ENCODE assay signal across 25 cellular contexts in genomic region chr2:172219201-172219600, GRCh38.
"Had no signal": no experiment of that assay in that cellular context is flagged by ENCODE, and none has a peak within 500 bp of the region (broad histone marks: within the 10 kb centered on the region; RNA-seq: fewer than 3 reads in every experiment).

No MANE protein-coding gene starts in this region.

- DNase-seq: effector memory CD4-positive, alpha-beta T cell; gastrocnemius medialis; heart right ventricle; hypothalamus; kidney glomerular epithelial cell; mammary epithelial cell; naive thymus-derived CD4-positive, alpha-beta T cell; nephron progenitor cell; psoas muscle; retina; spleen; stimulated activated CD4-positive, alpha-beta T cell treated with anti-CD3 and anti-CD28 coated beads, Interleukin-15, amount 100 ng/mL, for 24 hours; stimulated activated CD4-positive, alpha-beta T cell treated with anti-CD3 and anti-CD28 coated beads, Interleukin-1b, Interleukin-23, amount 100 ng/mL, for 48 hours; stimulated activated CD4-positive, alpha-beta T cell treated with anti-CD3 and anti-CD28 coated beads, Interleukin-4, amount 100 ng/mL, for 24 hours; stimulated activated naive B cell treated with anti-CD40 and anti-IgM and Interleukin-4, amounts not matched to agents 10 μg/mL and 1 μg/mL and 100 μg/mL, for 72 hours; stimulated activated naive CD8-positive, alpha-beta T cell treated with anti-CD3 and anti-CD28 coated beads, Interleukin-15, amount 100 ng/mL, for 72 hours; testis; upper lobe of right lung had no signal

- H3K27me3 ChIP-seq: esophagus muscularis mucosa, gastrocnemius medialis, heart right ventricle, testis, tibial nerve, upper lobe of right lung, vagina had no signal

- H3K4me1 ChIP-seq: esophagus muscularis mucosa, gastrocnemius medialis, psoas muscle, testis, tibial nerve, upper lobe of right lung had no signal

- H3K36me3 ChIP-seq: esophagus muscularis mucosa, gastrocnemius medialis, heart right ventricle, spleen, tibial nerve, upper lobe of right lung, vagina had no signal

- ATAC-seq: gastrocnemius medialis; heart right ventricle; naive thymus-derived CD4-positive, alpha-beta T cell; psoas muscle; sciatic nerve; stimulated activated naive B cell treated with anti-CD40 and anti-IgM and Interleukin-4, amounts not matched to agents 10 μg/mL and 1 μg/mL and 100 μg/mL, for 72 hours; stimulated activated naive CD8-positive, alpha-beta T cell treated with anti-CD3 and anti-CD28 coated beads, Interleukin-15, amount 100 ng/mL, for 72 hours; upper lobe of right lung had no signal

- FAIRE-seq: endometrium, islet of Langerhans had no signal

- H3K9me3 ChIP-seq: esophagus muscularis mucosa, gastrocnemius medialis, heart right ventricle, psoas muscle, spleen, testis, tibial nerve, upper lobe of right lung, vagina had no signal

- H3K27ac ChIP-seq: epithelial cell of prostate, esophagus muscularis mucosa, gastrocnemius medialis, heart right ventricle, psoas muscle, spleen, testis, tibial nerve, upper lobe of right lung, vagina had no signal

- H3K4me3 ChIP-seq: esophagus muscularis mucosa, gastrocnemius medialis, heart right ventricle, psoas muscle, spleen, testis, tibial nerve, upper lobe of right lung, vagina had no signal
